ENCODE assay signal across 8 cellular contexts in the genomic region with DNA sequence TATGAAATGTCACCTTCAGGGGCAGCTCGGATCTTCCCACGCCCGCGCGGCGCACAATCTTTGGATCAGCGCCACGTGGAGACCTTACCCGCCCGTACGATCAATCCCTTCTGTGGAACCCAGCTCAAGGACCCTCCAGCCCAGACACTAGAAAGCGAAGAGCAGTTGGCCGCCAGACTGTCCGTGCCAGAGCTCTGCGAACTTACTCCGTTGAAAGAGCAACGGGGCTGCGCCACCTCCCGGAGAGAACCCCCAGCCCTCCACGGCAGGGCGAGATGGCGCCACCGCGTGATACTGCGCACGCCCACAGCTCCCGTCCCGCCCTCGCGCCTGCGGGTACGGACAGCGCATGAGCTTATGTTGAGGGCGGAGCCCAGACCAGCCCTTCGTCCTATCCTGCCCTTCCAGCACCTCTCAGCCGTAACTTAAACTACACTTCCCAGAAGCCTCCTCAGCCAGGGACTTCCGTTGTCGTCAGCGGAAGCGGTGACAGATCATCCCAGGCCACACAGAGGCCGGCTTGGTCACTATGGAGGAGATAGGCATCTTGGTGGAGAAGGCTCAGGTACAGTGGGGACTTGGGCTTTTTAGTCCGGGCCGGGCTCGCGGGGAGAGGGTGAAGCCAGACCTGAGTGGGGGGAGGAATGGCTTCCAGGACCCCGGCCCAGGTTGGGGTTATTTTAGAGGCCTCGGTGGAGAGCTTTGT. TPM values are rescaled to one million over a fixed set of nuclear protein-coding genes. Genes with fewer than 3 reads are reported as not detected.
DNase-seq lines count a peak whose midpoint lies in the region; ATAC-seq, FAIRE-seq and TF ChIP-seq lines count a peak whose summit lies in the region.

Gene PSMC4, plus strand, starts transcription at position 492 of the 706 bp plus-strand sequence. Its CDS starts 38 bp downstream, at position 530.

- peak; percentile 96 to 97 for TF ChIP-seq EP300 in tibial nerve (IDR thresholded peaks at IDR 0.05)

- H3K9me2 ChIP-seq in SU-DHL-6 (replicated peaks; ENCODE audit: insufficient read depth, low read length) = no peaks in the 10 kb centered on the region

- H3K9me3 ChIP-seq in SU-DHL-6 (ENCODE audit: insufficient read depth, low read length) = no peaks in the 10 kb centered on the region
- no peaks in the 10 kb centered on the region for H3K9me3 ChIP-seq in pancreas
- H3K9me3 ChIP-seq in tibial nerve = no peaks in the 10 kb centered on the region

- TF ChIP-seq CTCF in GM12864 (IDR thresholded peaks at IDR 0.05; ENCODE audit: low read depth, low read length, missing control alignments) (peak; percentile 79), SU-DHL-6 (IDR thresholded peaks at IDR 0.05; ENCODE audit: insufficient read depth, low read length, poor library complexity, severe bottlenecking) (peak; percentile 83), pancreas (IDR thresholded peaks at IDR 0.05) (peak; percentile 39 to 65 (median 55)), tibial nerve (IDR thresholded peaks at IDR 0.05) (peak; percentile 56 to 92 (median 81))

- WGBS in pancreas, 2 donors = 0 to 1% methylated on average over 45 to 47 of the region's 47 CpGs
- 1% methylated on average over 30 to 47 of the region's 47 CpGs for WGBS in tibial nerve, 2 donors

- peak within 1 kb of the TSS; percentile 88 for H3K9ac ChIP-seq in SU-DHL-6 (ENCODE audit: low read length)

- H3K36me3 ChIP-seq in SU-DHL-6 (ENCODE audit: low read length) = 0 out of 2 replicates have a peak, but pooled peaks cover 4% of the 10 kb centered on the region
- peaks cover 0 to 8% (median 8%) of the 10 kb centered on the region in 3 donors for H3K36me3 ChIP-seq in pancreas
- peaks cover 2 to 39% (median 18%) of the 10 kb centered on the region in 3 donors for H3K36me3 ChIP-seq in tibial nerve

- peaks cover 7% of the 10 kb centered on the region; the same call in 1 of the 2 replicates for H3F3A ChIP-seq in SU-DHL-6 (ENCODE audit: insufficient read depth)

- peak within 1 kb of the TSS; percentile 89 for H3K4me3 ChIP-seq in GM12864 (ENCODE audit: low read depth, low read length)
- peak within 1 kb of the TSS; percentile 89 for H3K4me3 ChIP-seq in SU-DHL-6 (ENCODE audit: insufficient read depth, low read length, poor library complexity, severe bottlenecking)
- peak within 1 kb of the TSS; percentile 60 to 93 (median 75) for H3K4me3 ChIP-seq in pancreas
- peak within 1 kb of the TSS; percentile 69 to 83 (median 79) for H3K4me3 ChIP-seq in tibial nerve

- peak; percentile 46 to 87 for TF ChIP-seq POLR2A in tibial nerve (IDR thresholded peaks at IDR 0.05)

- H3K4me2 ChIP-seq in SU-DHL-6 (ENCODE audit: low read depth, low read length, poor library complexity, severe bottlenecking) = peak within 1 kb of the TSS; percentile 88

- H2AFZ ChIP-seq in SU-DHL-6 (ENCODE audit: low read depth, low read length, severe bottlenecking) = peak within 1 kb of the TSS; percentile 79

- H3K27me3 ChIP-seq in SU-DHL-6 (ENCODE audit: low read length) (no peaks in the 10 kb centered on the region), pancreas (no peaks in the 10 kb centered on the region), tibial nerve (no peaks in the 10 kb centered on the region)

- H3K4me1 ChIP-seq in pancreas (peaks cover 0 to 7% (median 6%) of the 10 kb centered on the region in 3 donors), tibial nerve (peaks cover 4 to 35% (median 15%) of the 10 kb centered on the region in 4 donors)

- H3K27ac ChIP-seq in SU-DHL-6 (ENCODE audit: low read depth, low read length) (peak within 1 kb of the TSS; percentile 78), pancreas (peak within 1 kb of the TSS; percentile 61 to 91 (median 79)), tibial nerve (peak within 1 kb of the TSS; percentile 70 to 96 (median 91))

- H3K79me2 ChIP-seq in SU-DHL-6 (ENCODE audit: insufficient read depth, low read length) = peaks cover 21% of the 10 kb centered on the region

- FAIRE-seq in pancreas (lab: Jason Lieb, UNC) = peak; percentile 96

- intact Hi-C loops in Right ventricle myocardium inferior (cut with DNase I) (loop anchor here (1.0 kb wide), 2 partner anchors 26 to 178 kb away; partner anchors contain the start of gene ZNF546), pancreas (cut with DNase I) (no loop called here)

- peak; percentile 99 for DNase-seq in GM12864 (ENCODE audit: low read depth)
- peak; percentile 98 for DNase-seq in NCI-H1105 treated with DMSO at 0.1 percent for 48 hours (lab: John Stamatoyannopoulos, UW)
- peak; percentile 95 for DNase-seq in activated naive CD8-positive, alpha-beta T cell treated with anti-CD3 and anti-CD28 coated beads, Interleukin-2, amount 50 U/mL, for 16 hours (ENCODE audit: low read depth, low spot score)
- DNase-seq in Right ventricle myocardium inferior (ENCODE audit: missing footprints) = peak; percentile 99
- DNase-seq in pancreas = peak; percentile 98 to 99 (median 98)
- peak; percentile 93 for DNase-seq in tibial nerve (ENCODE audit: low spot score in 2 of 2)

- ATAC-seq in HG02642 (IDR thresholded peaks at IDR 0.05; ENCODE audit: poor library complexity, unreplicated experiment) (peak; percentile 93), Right ventricle myocardium inferior (peak; percentile 100), pancreas (peak; percentile 98 to 99 (median 98))

- no peaks in the 10 kb centered on the region for H4K20me1 ChIP-seq in SU-DHL-6 (ENCODE audit: low read depth, low read length)

RNA-seq across cellular contexts. Expression of gene PSMC4, which starts in this region (rescaled TPM):
- total RNA-seq in Right ventricle myocardium inferior (73.6 TPM), pancreas (10 to 100 TPM; 14.4 to 38.0 (median 28.2) TPM), tibial nerve (10 to 100 TPM; 49.4 to 91.8 (median 69.5) TPM)
- 10 to 100 TPM; 40.4 to 45.2 TPM for polyA plus RNA-seq in pancreas

Comparison
In these comparisons a context has a peak if more than half of its experiments do, and no peak if none do; other contexts are left out.
1. Peak in every context shown above with its lines: DNase-seq, ATAC-seq, H3K4me3 ChIP-seq and H3K27ac ChIP-seq.